10 cellular contexts compared by ENCODE assay signal in the genomic region with DNA sequence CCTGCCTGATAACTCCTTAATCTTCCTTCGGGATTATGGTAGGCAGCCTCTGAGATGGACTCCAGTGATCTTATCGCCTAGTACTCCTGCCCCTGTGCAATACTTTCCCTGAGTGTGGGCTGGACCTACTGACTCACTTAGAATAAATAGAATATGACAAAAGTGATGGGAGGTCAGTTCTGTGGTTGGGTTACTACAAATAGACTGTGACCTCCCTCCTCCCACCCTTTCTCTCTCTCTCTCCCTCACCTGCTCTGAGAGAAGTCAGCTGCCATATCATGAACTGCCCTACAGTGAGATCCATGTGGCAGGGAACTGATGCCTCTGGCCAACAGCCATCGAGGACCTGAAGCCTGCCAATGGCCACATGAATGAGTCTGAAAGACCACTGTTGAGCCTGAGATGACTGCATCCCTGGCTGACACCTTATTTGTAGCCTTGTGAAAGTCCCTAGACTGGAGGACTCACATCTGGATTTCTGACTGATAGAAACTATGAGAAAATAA. TPM values are rescaled to one million over a fixed set of nuclear protein-coding genes. Genes with fewer than 3 reads are reported as not detected.
A peak's percentile ranks its signal among the peaks of the same experiment; 100 is the strongest.
DNase-seq lines count a peak whose midpoint lies in the region; ATAC-seq, FAIRE-seq and TF ChIP-seq lines count a peak whose summit lies in the region.
"Had no signal": no experiment of that assay in that cellular context is flagged by ENCODE, and none has a peak within 500 bp of the region (broad histone marks: within the 10 kb centered on the region; RNA-seq: fewer than 3 reads in every experiment).

No MANE protein-coding gene starts in this region.

- no peaks in the 10 kb centered on the region for H4K20me1 ChIP-seq in OCI-LY7 (ENCODE audit: insufficient read depth, low read length)

- CTCF ChIA-PET in OCI-LY7 (lab: Charles Lee; ENCODE audit: unreplicated experiment): no interaction called here

- POLR2A ChIA-PET in OCI-LY7 (lab: Charles Lee): no interaction called here

- ATAC-seq in HG02970 (IDR thresholded peaks at IDR 0.05; ENCODE audit: low FRiP score, unreplicated experiment): peak; percentile 45
- no peak for ATAC-seq in GM19467 (IDR thresholded peaks at IDR 0.05; ENCODE audit: unreplicated experiment)

- H3K4me2 ChIP-seq in OCI-LY7 (ENCODE audit: low read length): no peak overlapping the region

- H3K36me3 ChIP-seq in OCI-LY7 (ENCODE audit: insufficient read depth, low read length): no peaks in the 10 kb centered on the region
- H3K36me3 ChIP-seq: ovary had no signal

- no peak overlapping the region for H2AFZ ChIP-seq in OCI-LY7 (ENCODE audit: low read length)

- no peak overlapping the region for H3K4me3 ChIP-seq in OCI-LY7 (ENCODE audit: low read depth, low read length, poor library complexity, severe bottlenecking)
- H3K4me3 ChIP-seq: ovary had no signal

- DNase-seq in GM19240 (ENCODE audit: insufficient read length, low spot score) (peak; percentile 14), RCC 7860 (ENCODE audit: low spot score) (peak; percentile 59), renal cortical epithelial cell (ENCODE audit: low read depth) (peak; percentile 67), OCI-LY7 (ENCODE audit: low spot score) (no peak), NCI-H510A treated with DMSO at 0.1 percent for 48 hours (lab: John Stamatoyannopoulos, UW) (no peak), D721Med (ENCODE audit: insufficient read length, low spot score) (no peak)
- DNase-seq: activated T-cell treated with anti-CD3 and anti-CD28 coated beads, Interleukin-2, amount 50 U/mL, for 1 hour; ovary had no signal

- H3K4me1 ChIP-seq in OCI-LY7 (ENCODE audit: insufficient read depth, low read length, poor library complexity, severe bottlenecking): no peaks in the 10 kb centered on the region

- no peaks in the 10 kb centered on the region for H3K79me2 ChIP-seq in OCI-LY7 (ENCODE audit: insufficient read depth, low read depth, low read length)

- no peaks in the 10 kb centered on the region for H3K9me3 ChIP-seq in OCI-LY7 (ENCODE audit: low read length)
- H3K9me3 ChIP-seq: ovary had no signal

- intact Hi-C loops in OCI-LY7 (cut with micrococcal nuclease; ENCODE audit: unreplicated experiment): no loop called here

- no peaks in the 10 kb centered on the region for H3K9me2 ChIP-seq in OCI-LY7 (ENCODE audit: insufficient read depth, low read length)

- FAIRE-seq in RCC 7860 (lab: Jason Lieb, UNC) (no peak), D721Med (lab: Jason Lieb, UNC) (no peak)

- no TSS peak for BruUV-seq in OCI-LY7 (replicated peaks; lab: Mats Ljungman, UMichigan)

- TF ChIP-seq CTCF in OCI-LY7 (conservative IDR thresholded peaks at IDR 0.05; ENCODE audit: low read length): no peak
- TF ChIP-seq CTCF in D721Med (IDR thresholded peaks at IDR 0.05; ENCODE audit: insufficient read depth, missing control alignments): no peak

- no peak overlapping the region for H3K27ac ChIP-seq in OCI-LY7 (ENCODE audit: low read depth, low read length, poor library complexity, severe bottlenecking)
- H3K27ac ChIP-seq: ovary had no signal

RNA-seq across cellular contexts. Expression of gene NRG2, which starts 31.7 kb away (rescaled TPM):
- 0.45 and 0.52 TPM in 2 replicates for total RNA-seq in renal cortical epithelial cell
- total RNA-seq in OCI-LY7 (2014; rRNA removed; shearing (Covaris generic)): 0.15 and 1.7 TPM in 2 replicates
- not detected in 2 replicates for total RNA-seq in OCI-LY7 (2022)

Comparison
In these comparisons a context has a peak if more than half of its experiments do, and no peak if none do; other contexts are left out.
1. DNase-seq: peak in GM19240 (single experiment), RCC 7860 (single experiment) and renal cortical epithelial cell (single experiment); none in OCI-LY7 (single experiment), NCI-H510A treated with DMSO at 0.1 percent for 48 hours (single experiment) and D721Med (single experiment).